In the genomic region with DNA sequence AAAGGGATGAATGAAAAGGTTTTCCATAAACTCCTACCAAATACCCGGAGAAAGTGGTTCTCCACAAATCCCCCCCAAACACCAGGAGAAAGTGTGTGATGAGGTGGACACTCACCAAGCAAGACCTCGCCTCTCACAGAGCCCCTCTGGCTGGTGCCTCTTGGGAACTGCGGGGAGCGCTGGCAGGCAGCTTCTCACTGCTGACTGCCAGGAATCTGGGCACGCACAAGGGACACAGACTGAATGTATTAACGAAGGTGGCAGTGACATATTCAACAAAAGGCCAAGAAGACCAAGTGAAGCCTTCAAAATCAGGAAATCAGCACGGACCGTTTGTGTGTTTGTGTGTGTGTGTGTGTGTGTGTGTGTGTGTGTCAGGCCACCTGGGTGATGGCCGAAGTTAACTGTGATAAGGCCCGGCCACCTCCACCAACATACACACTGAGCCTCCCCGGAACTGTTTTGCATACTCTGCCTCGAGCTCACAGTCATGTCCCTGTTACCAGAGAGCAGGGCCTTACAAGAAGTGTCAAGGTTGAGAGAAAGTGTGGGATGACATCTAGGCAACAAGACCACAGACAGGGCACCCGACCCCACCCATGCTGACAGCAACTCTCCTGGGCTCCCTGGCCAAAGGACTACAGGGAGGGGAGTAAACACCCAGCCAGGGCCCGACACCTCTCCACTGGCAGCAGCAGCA, we compare ENCODE assay signal across 1 cellular context.
TF ChIP-seq lines count a peak whose summit lies in the region.

No MANE protein-coding gene starts in this region.

TF ChIP-seq in H1, 55 proteins besides CTCF, POLR2A, EP300 and RAD21:
- TF ChIP-seq ZNF274 (IDR thresholded peaks at IDR 0.05; ENCODE audit: borderline replicate concordance, extremely low read depth, low read length): no peak
- TF ChIP-seq, protein P1, sequence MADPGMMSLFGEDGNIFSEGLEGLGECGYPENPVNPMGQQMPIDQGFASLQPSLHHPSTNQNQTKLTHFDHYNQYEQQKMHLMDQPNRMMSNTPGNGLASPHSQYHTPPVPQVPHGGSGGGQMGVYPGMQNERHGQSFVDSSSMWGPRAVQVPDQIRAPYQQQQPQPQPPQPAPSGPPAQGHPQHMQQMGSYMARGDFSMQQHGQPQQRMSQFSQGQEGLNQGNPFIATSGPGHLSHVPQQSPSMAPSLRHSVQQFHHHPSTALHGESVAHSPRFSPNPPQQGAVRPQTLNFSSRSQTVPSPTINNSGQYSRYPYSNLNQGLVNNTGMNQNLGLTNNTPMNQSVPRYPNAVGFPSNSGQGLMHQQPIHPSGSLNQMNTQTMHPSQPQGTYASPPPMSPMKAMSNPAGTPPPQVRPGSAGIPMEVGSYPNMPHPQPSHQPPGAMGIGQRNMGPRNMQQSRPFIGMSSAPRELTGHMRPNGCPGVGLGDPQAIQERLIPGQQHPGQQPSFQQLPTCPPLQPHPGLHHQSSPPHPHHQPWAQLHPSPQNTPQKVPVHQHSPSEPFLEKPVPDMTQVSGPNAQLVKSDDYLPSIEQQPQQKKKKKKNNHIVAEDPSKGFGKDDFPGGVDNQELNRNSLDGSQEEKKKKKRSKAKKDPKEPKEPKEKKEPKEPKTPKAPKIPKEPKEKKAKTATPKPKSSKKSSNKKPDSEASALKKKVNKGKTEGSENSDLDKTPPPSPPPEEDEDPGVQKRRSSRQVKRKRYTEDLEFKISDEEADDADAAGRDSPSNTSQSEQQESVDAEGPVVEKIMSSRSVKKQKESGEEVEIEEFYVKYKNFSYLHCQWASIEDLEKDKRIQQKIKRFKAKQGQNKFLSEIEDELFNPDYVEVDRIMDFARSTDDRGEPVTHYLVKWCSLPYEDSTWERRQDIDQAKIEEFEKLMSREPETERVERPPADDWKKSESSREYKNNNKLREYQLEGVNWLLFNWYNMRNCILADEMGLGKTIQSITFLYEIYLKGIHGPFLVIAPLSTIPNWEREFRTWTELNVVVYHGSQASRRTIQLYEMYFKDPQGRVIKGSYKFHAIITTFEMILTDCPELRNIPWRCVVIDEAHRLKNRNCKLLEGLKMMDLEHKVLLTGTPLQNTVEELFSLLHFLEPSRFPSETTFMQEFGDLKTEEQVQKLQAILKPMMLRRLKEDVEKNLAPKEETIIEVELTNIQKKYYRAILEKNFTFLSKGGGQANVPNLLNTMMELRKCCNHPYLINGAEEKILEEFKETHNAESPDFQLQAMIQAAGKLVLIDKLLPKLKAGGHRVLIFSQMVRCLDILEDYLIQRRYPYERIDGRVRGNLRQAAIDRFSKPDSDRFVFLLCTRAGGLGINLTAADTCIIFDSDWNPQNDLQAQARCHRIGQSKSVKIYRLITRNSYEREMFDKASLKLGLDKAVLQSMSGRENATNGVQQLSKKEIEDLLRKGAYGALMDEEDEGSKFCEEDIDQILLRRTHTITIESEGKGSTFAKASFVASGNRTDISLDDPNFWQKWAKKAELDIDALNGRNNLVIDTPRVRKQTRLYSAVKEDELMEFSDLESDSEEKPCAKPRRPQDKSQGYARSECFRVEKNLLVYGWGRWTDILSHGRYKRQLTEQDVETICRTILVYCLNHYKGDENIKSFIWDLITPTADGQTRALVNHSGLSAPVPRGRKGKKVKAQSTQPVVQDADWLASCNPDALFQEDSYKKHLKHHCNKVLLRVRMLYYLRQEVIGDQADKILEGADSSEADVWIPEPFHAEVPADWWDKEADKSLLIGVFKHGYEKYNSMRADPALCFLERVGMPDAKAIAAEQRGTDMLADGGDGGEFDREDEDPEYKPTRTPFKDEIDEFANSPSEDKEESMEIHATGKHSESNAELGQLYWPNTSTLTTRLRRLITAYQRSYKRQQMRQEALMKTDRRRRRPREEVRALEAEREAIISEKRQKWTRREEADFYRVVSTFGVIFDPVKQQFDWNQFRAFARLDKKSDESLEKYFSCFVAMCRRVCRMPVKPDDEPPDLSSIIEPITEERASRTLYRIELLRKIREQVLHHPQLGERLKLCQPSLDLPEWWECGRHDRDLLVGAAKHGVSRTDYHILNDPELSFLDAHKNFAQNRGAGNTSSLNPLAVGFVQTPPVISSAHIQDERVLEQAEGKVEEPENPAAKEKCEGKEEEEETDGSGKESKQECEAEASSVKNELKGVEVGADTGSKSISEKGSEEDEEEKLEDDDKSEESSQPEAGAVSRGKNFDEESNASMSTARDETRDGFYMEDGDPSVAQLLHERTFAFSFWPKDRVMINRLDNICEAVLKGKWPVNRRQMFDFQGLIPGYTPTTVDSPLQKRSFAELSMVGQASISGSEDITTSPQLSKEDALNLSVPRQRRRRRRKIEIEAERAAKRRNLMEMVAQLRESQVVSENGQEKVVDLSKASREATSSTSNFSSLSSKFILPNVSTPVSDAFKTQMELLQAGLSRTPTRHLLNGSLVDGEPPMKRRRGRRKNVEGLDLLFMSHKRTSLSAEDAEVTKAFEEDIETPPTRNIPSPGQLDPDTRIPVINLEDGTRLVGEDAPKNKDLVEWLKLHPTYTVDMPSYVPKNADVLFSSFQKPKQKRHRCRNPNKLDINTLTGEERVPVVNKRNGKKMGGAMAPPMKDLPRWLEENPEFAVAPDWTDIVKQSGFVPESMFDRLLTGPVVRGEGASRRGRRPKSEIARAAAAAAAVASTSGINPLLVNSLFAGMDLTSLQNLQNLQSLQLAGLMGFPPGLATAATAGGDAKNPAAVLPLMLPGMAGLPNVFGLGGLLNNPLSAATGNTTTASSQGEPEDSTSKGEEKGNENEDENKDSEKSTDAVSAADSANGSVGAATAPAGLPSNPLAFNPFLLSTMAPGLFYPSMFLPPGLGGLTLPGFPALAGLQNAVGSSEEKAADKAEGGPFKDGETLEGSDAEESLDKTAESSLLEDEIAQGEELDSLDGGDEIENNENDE (IDR thresholded peaks at IDR 0.05; ENCODE audit: insufficient replicate concordance, low read length): no peak
- no peak for TF ChIP-seq GABPA (IDR thresholded peaks at IDR 0.05; ENCODE audit: borderline replicate concordance, insufficient read depth, low read length)
- no peak for TF ChIP-seq CHD2 (IDR thresholded peaks at IDR 0.05; ENCODE audit: low read length)
- no peak for TF ChIP-seq JUN (IDR thresholded peaks at IDR 0.05; ENCODE audit: low read depth, low read length)
- no peak for TF ChIP-seq SIRT6 (IDR thresholded peaks at IDR 0.05; ENCODE audit: low read length)
- TF ChIP-seq SIN3A (conservative IDR thresholded peaks at IDR 0.05 in 1 of 2, IDR thresholded peaks at IDR 0.05 in 1 of 2; ENCODE audit: low read depth in 1 of 2, low read length in 2 of 2): no peak
- no peak for TF ChIP-seq YY1 (IDR thresholded peaks at IDR 0.05; ENCODE audit: low read depth, low read length)
- TF ChIP-seq, protein P2, sequence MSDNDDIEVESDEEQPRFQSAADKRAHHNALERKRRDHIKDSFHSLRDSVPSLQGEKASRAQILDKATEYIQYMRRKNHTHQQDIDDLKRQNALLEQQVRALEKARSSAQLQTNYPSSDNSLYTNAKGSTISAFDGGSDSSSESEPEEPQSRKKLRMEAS (IDR thresholded peaks at IDR 0.05): no peak
- TF ChIP-seq CBX5 (IDR thresholded peaks at IDR 0.05; ENCODE audit: low read depth, low read length): no peak
- no peak for TF ChIP-seq SRF (IDR thresholded peaks at IDR 0.05; ENCODE audit: low read depth, low read length)
- TF ChIP-seq JUND (IDR thresholded peaks at IDR 0.05; ENCODE audit: low read length): no peak
- no peak for TF ChIP-seq CBX8 (IDR thresholded peaks at IDR 0.05; ENCODE audit: borderline replicate concordance, low read depth, low read length)
- TF ChIP-seq EZH2 (IDR thresholded peaks at IDR 0.05; ENCODE audit: low read depth, low read length, severe bottlenecking): no peak
- no peak for TF ChIP-seq FOSL1 (IDR thresholded peaks at IDR 0.05; ENCODE audit: insufficient read depth, low read depth, low read length)
- no peak for TF ChIP-seq CTBP2 (IDR thresholded peaks at IDR 0.05; ENCODE audit: borderline replicate concordance, insufficient read depth, insufficient read length, low read length)
- no peak for TF ChIP-seq RBBP5 (IDR thresholded peaks at IDR 0.05; ENCODE audit: borderline replicate concordance, low read depth, low read length)
TF ChIP-seq in H1: peak in this region for 0.
